In genomic region chr5:32406650-32407049, GRCh38 we compare ENCODE assay signal across 23 cellular contexts. TPM values are rescaled to one million over a fixed set of nuclear protein-coding genes. Genes with fewer than 3 reads are reported as not detected.
DNase-seq lines count a peak whose midpoint lies in the region; ATAC-seq, FAIRE-seq and TF ChIP-seq lines count a peak whose summit lies in the region.
"Had no signal": no experiment of that assay in that cellular context is flagged by ENCODE, and none has a peak within 500 bp of the region (broad histone marks: within the 10 kb centered on the region; RNA-seq: fewer than 3 reads in every experiment).

No MANE protein-coding gene starts in this region.

- BruUV-seq in Caco-2 (replicated peaks; lab: Mats Ljungman, UMichigan): no TSS peak

- TF ChIP-seq POLR2A in GM12891 (IDR thresholded peaks at IDR 0.05; ENCODE audit: low read depth, low read length): no peak

- CTCF ChIA-PET in Caco-2 (lab: Charles Lee): no interaction called here

- TF ChIP-seq CTCF in Caco-2 (IDR thresholded peaks at IDR 0.05; ENCODE audit: insufficient read depth in 1 of 2, low read depth in 1 of 2, low read length in 1 of 2, severe bottlenecking in 1 of 2, unreplicated experiment in 1 of 2): no peak
- no peak for TF ChIP-seq CTCF in heart right ventricle (IDR thresholded peaks at IDR 0.05)

- DNase-seq in T-helper 17 cell: no peak
- no peak for DNase-seq in cerebellar cortex (ENCODE audit: low spot score)
- DNase-seq in GM12891 (ENCODE audit: insufficient read length, low spot score): no peak
- DNase-seq in Caco-2: no peak
- DNase-seq in heart right ventricle: no peak
- DNase-seq: activated CD4-positive, alpha-beta T cell treated with anti-CD3 and anti-CD28 coated beads, Interleukin-2, amount 50 U/mL, for 48 hours; activated naive CD4-positive, alpha-beta T cell treated with Interleukin-2 at 50 U/mL for 16 hours; cortex of kidney; erythroblast; immature natural killer cell; IMR-90; mesendoderm; NCI-H1048; NCI-H446 treated with DMSO at 0.1 percent for 48 hours; stimulated activated naive B cell treated with anti-CD40 and anti-IgM and Interleukin-4, amounts not matched to agents 10 μg/mL and 1 μg/mL and 100 μg/mL, for 72 hours; substantia nigra; trophoblast cell had no signal

- no peaks in the 10 kb centered on the region for H3K27me3 Mint-ChIP-seq in T-helper 17 cell
- no peaks in the 10 kb centered on the region for H3K27me3 Mint-ChIP-seq in Caco-2 (ENCODE audit: insufficient read depth, unreplicated experiment)
- H3K27me3 Mint-ChIP-seq: stimulated activated naive B cell treated with anti-CD40 and anti-IgM and Interleukin-4, amounts not matched to agents 10 μg/mL and 1 μg/mL and 100 μg/mL, for 72 hours had no signal

- intact Hi-C loops in Caco-2 (cut with micrococcal nuclease; ENCODE audit: unreplicated experiment) (no loop called here), heart right ventricle (cut with DNase I) (no loop called here)

- no peaks in the 10 kb centered on the region for H3K9me3 Mint-ChIP-seq in Caco-2 (ENCODE audit: unreplicated experiment)
- H3K9me3 Mint-ChIP-seq: immature natural killer cell; stimulated activated naive B cell treated with anti-CD40 and anti-IgM and Interleukin-4, amounts not matched to agents 10 μg/mL and 1 μg/mL and 100 μg/mL, for 72 hours had no signal

- H3K9me3 ChIP-seq in T-helper 17 cell (ENCODE audit: control insufficient read depth, low read length, poor library complexity, severe bottlenecking) (no peaks in the 10 kb centered on the region), Caco-2 (no peaks in the 10 kb centered on the region), heart right ventricle (no peaks in the 10 kb centered on the region)

- ATAC-seq in GM19351 (IDR thresholded peaks at IDR 0.05; ENCODE audit: unreplicated experiment) (peak; percentile 59), HG02678 (IDR thresholded peaks at IDR 0.05; ENCODE audit: unreplicated experiment) (peak; percentile 81), HG03460 (IDR thresholded peaks at IDR 0.05; ENCODE audit: unreplicated experiment) (peak; percentile 45), T-helper 17 cell (no peak), heart right ventricle (no peak)
- ATAC-seq: activated CD4-positive, CD25-positive, alpha-beta regulatory T cell treated with anti-CD3 and anti-CD28 coated beads, Interleukin-2, amount 50 U/mL, for 24 hours; HCT116; stimulated activated naive B cell treated with anti-CD40 and anti-IgM and Interleukin-4, amounts not matched to agents 10 μg/mL and 1 μg/mL and 100 μg/mL, for 72 hours had no signal

- no peak overlapping the region for H3K27ac ChIP-seq in heart right ventricle
- H3K27ac ChIP-seq: SK-N-MC had no signal

- H3K36me3 ChIP-seq in Caco-2 (ENCODE audit: control insufficient read depth, insufficient read depth, low read length) (peaks cover 6% of the 10 kb centered on the region), heart right ventricle (peaks cover 0 to 98% (median 39%) of the 10 kb centered on the region in 9 donors)

- H3K4me3 ChIP-seq in Caco-2 (ENCODE audit: low read depth, low read length): no peak overlapping the region
- no peak overlapping the region for H3K4me3 ChIP-seq in heart right ventricle
- H3K4me3 ChIP-seq: SK-N-MC had no signal

- POLR2A ChIA-PET in Caco-2 (lab: Charles Lee): no interaction called here

- no peak for FAIRE-seq in GM12891 (lab: Jason Lieb, UNC)

- 90 to 92% methylated on average over 2 of the region's 2 CpGs for WGBS in heart right ventricle, 2 donors

- H3K4me1 Mint-ChIP-seq in T-helper 17 cell (peaks cover 8% of the 10 kb centered on the region), Caco-2 (ENCODE audit: low read depth, unreplicated experiment) (no peaks in the 10 kb centered on the region)

- no peaks in the 10 kb centered on the region for H3K27me3 ChIP-seq in Caco-2 (replicated peaks; ENCODE audit: control insufficient read depth, insufficient read depth, low read length)
- no peaks in the 10 kb centered on the region for H3K27me3 ChIP-seq in heart right ventricle

- no peaks in the 10 kb centered on the region for H3K4me1 ChIP-seq in Caco-2
- H3K4me1 ChIP-seq in heart right ventricle: peaks cover 0 to 33% (median 6%) of the 10 kb centered on the region in 9 donors

- H3K4me3 Mint-ChIP-seq in T-helper 17 cell (no peak overlapping the region), Caco-2 (ENCODE audit: unreplicated experiment) (no peak overlapping the region)
- H3K4me3 Mint-ChIP-seq: immature natural killer cell; stimulated activated naive B cell treated with anti-CD40 and anti-IgM and Interleukin-4, amounts not matched to agents 10 μg/mL and 1 μg/mL and 100 μg/mL, for 72 hours had no signal

- peak overlapping the region; percentile 77 for H3K27ac Mint-ChIP-seq in T-helper 17 cell
- no peak overlapping the region for H3K27ac Mint-ChIP-seq in Caco-2 (ENCODE audit: unreplicated experiment)
- H3K27ac Mint-ChIP-seq: stimulated activated naive B cell treated with anti-CD40 and anti-IgM and Interleukin-4, amounts not matched to agents 10 μg/mL and 1 μg/mL and 100 μg/mL, for 72 hours had no signal

- H3K36me3 Mint-ChIP-seq in T-helper 17 cell (ENCODE audit: low read depth) (peaks cover 22% of the 10 kb centered on the region), Caco-2 (ENCODE audit: insufficient read depth, unreplicated experiment) (peaks cover 79% of the 10 kb centered on the region)

TF ChIP-seq in GM12891, 5 proteins besides CTCF, POLR2A, EP300 and RAD21:
- no peak for TF ChIP-seq POLR2AphosphoS5 (IDR thresholded peaks at IDR 0.05; ENCODE audit: low read depth, low read length)
- no peak for TF ChIP-seq TAF1 (IDR thresholded peaks at IDR 0.05; ENCODE audit: low read depth, low read length)
- TF ChIP-seq PAX5 (IDR thresholded peaks at IDR 0.05; ENCODE audit: insufficient read depth, low read length, severe bottlenecking): no peak
- no peak for TF ChIP-seq SPI1 (IDR thresholded peaks at IDR 0.05; ENCODE audit: low read depth, low read length)

RNA-seq across cellular contexts. Expression of gene ZFR, which starts 37.9 kb away (rescaled TPM):
- total RNA-seq in T-helper 17 cell (10 to 100 TPM; 51.2 to 63.7 TPM), Caco-2 (2022) (75.1 and 78.3 TPM in 2 replicates), heart right ventricle (10 to 100 TPM; 56.2 to 78.6 (median 60.6) TPM)
- 29.4 TPM for polyA plus RNA-seq in GM12891 (2012; ENCODE audit: low read depth, missing spikeins)
- polyA plus RNA-seq in heart right ventricle: 10 to 100 TPM; 26.8 to 31.3 TPM

Comparison
In these comparisons a context has a peak if more than half of its experiments do, and no peak if none do; other contexts are left out.
1. ATAC-seq: peak in GM19351 (single experiment), HG02678 (single experiment) and HG03460 (single experiment); none in T-helper 17 cell (single experiment) and heart right ventricle (0 of 8).